Comparison of ENCODE assay signal across 1 cellular context in genomic region chr5:16577677-16578076, GRCh38.
A peak's percentile ranks its signal among the peaks of the same experiment; 100 is the strongest.
TF ChIP-seq lines count a peak whose summit lies in the region.

No MANE protein-coding gene starts in this region.

TF ChIP-seq in K562, 482 proteins besides CTCF, POLR2A, EP300 and RAD21 (continues in another document):
- peak; percentile 62; the same call in 1 of the 2 replicates for TF ChIP-seq ZHX1 (conservative IDR thresholded peaks at IDR 0.05; ENCODE audit: low read length)
- 0 out of 2 replicates have a peak, but pooled peaks have one; percentile 11 for TF ChIP-seq GMEB1 (CRISPR knock-in tag; IDR thresholded peaks at IDR 0.05)
- TF ChIP-seq OTX1 (CRISPR knock-in tag; IDR thresholded peaks at IDR 0.05) = peak; percentile 15; the same call in 1 of the 2 replicates
- peak; percentile 56; the same call in 1 of the 2 replicates for TF ChIP-seq CREB3 (tag; conservative IDR thresholded peaks at IDR 0.05; ENCODE audit: low read depth)
- 0 out of 2 replicates have a peak, but pooled peaks have one; percentile 15 for TF ChIP-seq HIVEP1 (CRISPR knock-in tag; IDR thresholded peaks at IDR 0.05)
- no peak for TF ChIP-seq HNRNPUL1 (IDR thresholded peaks at IDR 0.05; ENCODE audit: low read length)
- TF ChIP-seq ZBTB17 (CRISPR knock-in tag; IDR thresholded peaks at IDR 0.05) = 0 out of 2 replicates have a peak, but pooled peaks have one; percentile 29
- TF ChIP-seq YY1 (IDR thresholded peaks at IDR 0.05; ENCODE audit: borderline replicate concordance in 1 of 3, control insufficient read depth in 1 of 3, extremely low read depth in 1 of 3, insufficient read depth in 3 of 3, insufficient read length in 1 of 3, insufficient replicate concordance in 2 of 3, low read depth in 1 of 3, low read length in 2 of 3) = peak in 1 of 3 experiments; percentile 14
- TF ChIP-seq ZNF395 (CRISPR knock-in tag; IDR thresholded peaks at IDR 0.05) = peak; percentile 40; the same call in 1 of the 2 replicates
- peak; percentile 62; the same call in 1 of the 2 replicates for TF ChIP-seq SOX6 (IDR thresholded peaks at IDR 0.05)
- no peak for TF ChIP-seq HMG20B (CRISPR knock-in tag; IDR thresholded peaks at IDR 0.05)
- no peak for TF ChIP-seq HSF4 (CRISPR knock-in tag; IDR thresholded peaks at IDR 0.05; ENCODE audit: borderline replicate concordance)
- no peak for TF ChIP-seq ATF1 (CRISPR knock-in tag; IDR thresholded peaks at IDR 0.05)
- TF ChIP-seq ATF1 (tag; IDR thresholded peaks at IDR 0.05) = peak; percentile 59
- peak; percentile 98 for TF ChIP-seq L3MBTL2 (IDR thresholded peaks at IDR 0.05)
- TF ChIP-seq ZNF212 (CRISPR knock-in tag; IDR thresholded peaks at IDR 0.05) = 0 out of 2 replicates have a peak, but pooled peaks have one; percentile 17
- TF ChIP-seq ZFX (CRISPR knock-in tag; IDR thresholded peaks at IDR 0.05) = peak; percentile 38; the same call in 1 of the 2 replicates
- peak; percentile 91 for TF ChIP-seq POLR2H (tag; IDR thresholded peaks at IDR 0.05; ENCODE audit: low read depth)
- TF ChIP-seq ZBTB34 (CRISPR knock-in tag; IDR thresholded peaks at IDR 0.05) = no peak
- 0 out of 2 replicates have a peak, but pooled peaks have one; percentile 30 for TF ChIP-seq ZNF134 (CRISPR knock-in tag; conservative IDR thresholded peaks at IDR 0.05)
- 0 out of 2 replicates have a peak, but pooled peaks have one; percentile 34 for TF ChIP-seq ZNF175 (CRISPR knock-in tag; IDR thresholded peaks at IDR 0.05; ENCODE audit: low read depth)
- peak; percentile 34; the same call in 1 of the 2 replicates for TF ChIP-seq MAFF (IDR thresholded peaks at IDR 0.05; ENCODE audit: low read length)
- peak; percentile 73; the same call in 1 of the 2 replicates for TF ChIP-seq ZNF589 (CRISPR knock-in tag; IDR thresholded peaks at IDR 0.05; ENCODE audit: low read depth)
- peak; percentile 80 for TF ChIP-seq EP400 (IDR thresholded peaks at IDR 0.05)
- peak; percentile 94 for TF ChIP-seq MGA (IDR thresholded peaks at IDR 0.05)
- TF ChIP-seq TEAD1 (CRISPR knock-in tag; IDR thresholded peaks at IDR 0.05) = peak in 1 of 2 experiments; percentile 62; a peak in 1 of 4 replicates
- TF ChIP-seq MXI1 (IDR thresholded peaks at IDR 0.05; ENCODE audit: low read depth, low read length) = no peak
- TF ChIP-seq MYC (IDR thresholded peaks at IDR 0.05; ENCODE audit: low read depth, low read length) = peak; percentile 91
- TF ChIP-seq MYC (CRISPR knock-in tag; IDR thresholded peaks at IDR 0.05; ENCODE audit: borderline replicate concordance, low read depth) = no peak
- TF ChIP-seq CREB3L1 (IDR thresholded peaks at IDR 0.05; ENCODE audit: borderline replicate concordance, low read depth) = peak; percentile 93
- TF ChIP-seq IRF9 (tag; IDR thresholded peaks at IDR 0.05) = no peak
